8 cellular contexts compared by ENCODE assay signal in genomic region chr10:133357293-133358151, GRCh38. TPM values are rescaled to one million over a fixed set of nuclear protein-coding genes. Genes with fewer than 3 reads are reported as not detected.
DNase-seq lines count a peak whose midpoint lies in the region; ATAC-seq and TF ChIP-seq lines count a peak whose summit lies in the region.

Gene FUOM (minus strand): TSS chr10:133358019. CDS start chr10:133358007, 12 bp downstream.

- no peak for TF ChIP-seq CTCF in choroid plexus epithelial cell (conservative IDR thresholded peaks at IDR 0.05; ENCODE audit: low read depth, low read length)
- TF ChIP-seq CTCF in lower leg skin (IDR thresholded peaks at IDR 0.05), result no peak

- H3K4me3 ChIP-seq in Jurkat, Clone E6-1 (ENCODE audit: low read length), result peak within 1 kb of the TSS; percentile 58
- H3K4me3 ChIP-seq in choroid plexus epithelial cell (ENCODE audit: low read depth, low read length) (peak within 1 kb of the TSS; percentile 60), lower leg skin (ENCODE audit: low read depth, poor library complexity, severe bottlenecking) (peak within 1 kb of the TSS; percentile 28)

- ATAC-seq in GM21515 (IDR thresholded peaks at IDR 0.05; ENCODE audit: unreplicated experiment), result peak; percentile 57

- 2 to 9% methylated on average over 4 to 25 of the region's 82 CpGs for WGBS in lower leg skin, 2 donors

- intact Hi-C loops in lower leg skin (cut with DNase I; ENCODE audit: low total_unique reads), result no loop called here

- no peak for TF ChIP-seq POLR2A in lower leg skin (IDR thresholded peaks at IDR 0.05)

- DNase-seq in ELF-1 (ENCODE audit: low read depth, low spot score), result peak; percentile 92
- no peak for DNase-seq in Jurkat, Clone E6-1 (ENCODE audit: low read depth, low spot score)
- peak; percentile 49 for DNase-seq in activated CD4-positive, CD25-positive, alpha-beta regulatory T cell treated with anti-CD3 and anti-CD28 coated beads, Interleukin-2, amount 50 U/mL, for 16 hours (ENCODE audit: low read depth, low spot score)
- peak; percentile 37 for DNase-seq in choroid plexus epithelial cell (ENCODE audit: low read depth)
- no peak for DNase-seq in lower leg skin (ENCODE audit: low spot score in 2 of 2)
- DNase-seq in stimulated activated CD4-positive, alpha-beta T cell treated with anti-CD3 and anti-CD28 coated beads, TNF-alpha, amount 100 ng/mL, for 4 hours (ENCODE audit: low read depth in 3 of 3), result peak; percentile 52 to 65 (median 63)
- no peak for DNase-seq in Ammon's horn (ENCODE audit: low spot score)

RNA-seq across cellular contexts. Expression of gene FUOM, which starts in this region (rescaled TPM):
- polyA plus RNA-seq in Jurkat, Clone E6-1 (2012; ENCODE audit: insufficient read depth, insufficient read length), result 23.8 TPM
- 10 to 100 TPM; 11.1 to 15.8 (median 15.0) TPM for total RNA-seq in lower leg skin

Comparison
In these comparisons a context has a peak if more than half of its experiments do, and no peak if none do; other contexts are left out.
1. DNase-seq: peak in ELF-1 (single experiment), activated CD4-positive, CD25-positive, alpha-beta regulatory T cell treated with anti-CD3 and anti-CD28 coated beads, Interleukin-2, amount 50 U/mL, for 16 hours (single experiment), choroid plexus epithelial cell (single experiment) and stimulated activated CD4-positive, alpha-beta T cell treated with anti-CD3 and anti-CD28 coated beads, TNF-alpha, amount 100 ng/mL, for 4 hours (3 of 3); none in Jurkat, Clone E6-1 (single experiment), lower leg skin (0 of 2) and Ammon's horn (single experiment).
2. Peak in every context shown above with its lines, with median percentiles within 50 percentile points of each other: H3K4me3 ChIP-seq.